In the genomic region with DNA sequence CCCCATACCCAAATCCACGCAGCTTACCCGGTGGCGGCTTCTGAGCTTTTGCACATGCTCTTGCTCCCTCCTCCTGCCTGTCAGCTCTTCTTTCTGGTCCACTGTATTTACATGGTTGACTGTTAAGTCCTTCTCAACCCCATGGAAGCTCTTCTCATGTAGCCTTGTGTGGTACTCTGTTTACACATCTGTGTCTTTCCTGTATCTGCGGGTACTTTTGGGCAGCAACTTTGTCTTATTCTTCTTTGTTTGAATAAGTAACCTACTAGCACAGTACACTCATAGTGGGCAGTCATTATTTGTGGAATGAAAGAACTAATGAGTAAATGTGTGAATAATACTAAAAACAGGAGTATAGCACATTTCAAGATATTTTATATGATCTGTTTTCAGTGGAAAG, we compare ENCODE assay signal across 12 cellular contexts.
DNase-seq lines count a peak whose midpoint lies in the region; ATAC-seq lines count a peak whose summit lies in the region.
"Had no signal": no experiment of that assay in that cellular context is flagged by ENCODE, and none has a peak within 500 bp of the region (broad histone marks: within the 10 kb centered on the region; RNA-seq: fewer than 3 reads in every experiment).

No MANE protein-coding gene starts in this region.

- H3K27me3 Mint-ChIP-seq in naive thymus-derived CD8-positive, alpha-beta T cell, result no peaks in the 10 kb centered on the region

- H3K9me3 Mint-ChIP-seq in naive thymus-derived CD8-positive, alpha-beta T cell, result no peaks in the 10 kb centered on the region

- peaks cover 21 to 91% (median 80%) of the 10 kb centered on the region in 4 donors for H3K4me1 Mint-ChIP-seq in naive thymus-derived CD8-positive, alpha-beta T cell

- peaks cover 20 to 46% (median 39%) of the 10 kb centered on the region in 3 donors for H3K36me3 Mint-ChIP-seq in naive thymus-derived CD8-positive, alpha-beta T cell

- ATAC-seq in GM18861 (IDR thresholded peaks at IDR 0.05; ENCODE audit: unreplicated experiment) (peak; percentile 73), GM21737 (IDR thresholded peaks at IDR 0.05; ENCODE audit: unreplicated experiment) (peak; percentile 45), HG03520 (IDR thresholded peaks at IDR 0.05; ENCODE audit: unreplicated experiment) (peak; percentile 53)
- ATAC-seq in naive thymus-derived CD8-positive, alpha-beta T cell, result no peak

- peak overlapping the region; percentile 65 to 99 (median 91) for H3K27ac Mint-ChIP-seq in naive thymus-derived CD8-positive, alpha-beta T cell

- no peak for DNase-seq in naive thymus-derived CD8-positive, alpha-beta T cell
- DNase-seq in stimulated activated naive CD4-positive, alpha-beta T cell (lab: John Stamatoyannopoulos, UW), result no peak
- no peak for DNase-seq in RPMI8226
- DNase-seq in DMS79 (lab: John Stamatoyannopoulos, UW), result no peak
- DNase-seq: anterior cingulate cortex; DND-41; effector CD4-positive, alpha-beta T cell; lower lobe of right lung; NCI-H2171 treated with DMSO at 0.1 percent for 48 hours had no signal

- POLR2A ChIA-PET in naive thymus-derived CD8-positive, alpha-beta T cell (lab: Charles Lee), result interaction anchor here (0.6 kb wide), 1 partner anchor 98 kb away, joined by 4 read pairs; no protein-coding TSS in a partner anchor

- peak overlapping the region in 4 of 10 donors; percentile 3 to 64 (median 9) for H3K4me3 Mint-ChIP-seq in naive thymus-derived CD8-positive, alpha-beta T cell

Comparison
In these comparisons a context has a peak if more than half of its experiments do, and no peak if none do; other contexts are left out.
1. ATAC-seq: peak in GM18861 (single experiment), GM21737 (single experiment) and HG03520 (single experiment); none in naive thymus-derived CD8-positive, alpha-beta T cell (0 of 2).